In genomic region chr16:10521681-10522274, GRCh38 we compare ENCODE assay signal across 8 cellular contexts. TPM values are rescaled to one million over a fixed set of nuclear protein-coding genes. Genes with fewer than 3 reads are reported as not detected.
DNase-seq lines count a peak whose midpoint lies in the region; ATAC-seq, FAIRE-seq and TF ChIP-seq lines count a peak whose summit lies in the region.

No MANE protein-coding gene starts in this region.

- ATAC-seq in GM18498 (IDR thresholded peaks at IDR 0.05; ENCODE audit: unreplicated experiment) = no peak

- FAIRE-seq in bronchial epithelial cell (lab: Jason Lieb, UNC) = no peak

- TF ChIP-seq CTCF in bronchial epithelial cell (IDR thresholded peaks at IDR 0.05; ENCODE audit: insufficient read depth, low read length, severe bottlenecking) = peak; percentile 80

- no peak overlapping the region for H3K4me3 ChIP-seq in bronchial epithelial cell (ENCODE audit: low read depth, low read length)

- H3K27me3 ChIP-seq in bronchial epithelial cell (ENCODE audit: control insufficient read depth, insufficient read depth, low read length) = no peaks in the 10 kb centered on the region

- DNase-seq in NK-92 treated with Interleukin-12 subunit alpha and Interleukin-12 subunit beta, amount 100 ng/mL, for 24 hours (lab: John Stamatoyannopoulos, UW) = peak; percentile 20
- DNase-seq in NK-92 (lab: John Stamatoyannopoulos, UW; ENCODE audit: unreplicated experiment) = no peak
- DNase-seq in NCI-H1092 (lab: John Stamatoyannopoulos, UW) = peak; percentile 36
- peak; percentile 14 for DNase-seq in T-helper 9 cell
- peak; percentile 62 for DNase-seq in bronchial epithelial cell (ENCODE audit: low read depth)
- DNase-seq in kidney glomerular epithelial cell (lab: John Stamatoyannopoulos, UW) = peak; percentile 91
- peak in 2 of 3 donors; percentile 13 to 53 for DNase-seq in stimulated activated CD4-positive, alpha-beta T cell treated with anti-CD3 and anti-CD28 coated beads, TNF-alpha, amount 100 ng/mL, for 48 hours (ENCODE audit: low read depth in 3 of 3)

- H3K36me3 ChIP-seq in bronchial epithelial cell (ENCODE audit: control insufficient read depth, insufficient read depth, low read length) = no peaks in the 10 kb centered on the region

RNA-seq across cellular contexts. Expression of gene EMP2, which starts 58.6 kb away (rescaled TPM):
- 15.5 and 24.6 TPM in 2 replicates for total RNA-seq in bronchial epithelial cell
